ENCODE assay signal across 8 cellular contexts in genomic region chr14:105528859-105529505, GRCh38. TPM values are rescaled to one million over a fixed set of nuclear protein-coding genes. Genes with fewer than 3 reads are reported as not detected.
DNase-seq lines count a peak whose midpoint lies in the region; ATAC-seq and TF ChIP-seq lines count a peak whose summit lies in the region.

No MANE protein-coding gene starts in this region.

- H3K27ac ChIP-seq in lung (ENCODE audit: low read depth in 1 of 2, low read length in 1 of 2): no peak overlapping the region

- peaks cover 14% of the 10 kb centered on the region for H3K27me3 Mint-ChIP-seq in IgD-negative memory B cell
- H3K27me3 Mint-ChIP-seq in activated naive CD4-positive, alpha-beta T cell treated with anti-CD3 and anti-CD28 coated beads for 36 hours (ENCODE audit: low read depth): peaks cover 7% of the 10 kb centered on the region

- intact Hi-C loops in activated naive CD4-positive, alpha-beta T cell treated with anti-CD3 and anti-CD28 coated beads for 36 hours (cut with micrococcal nuclease): loop anchor here (1.0 kb wide), 3 partner anchors 38 to 158 kb away; partner anchors contain the start of gene TEDC1

- no peaks in the 10 kb centered on the region for H3K27me3 ChIP-seq in lung (ENCODE audit: control insufficient read depth, insufficient read depth)

- CTCF ChIA-PET in activated naive CD4-positive, alpha-beta T cell treated with anti-CD3 and anti-CD28 coated beads for 36 hours (lab: Charles Lee): interaction anchor here (1.0 to 2.1 kb wide), 4 partner anchors 37 to 158 kb away, joined by 3 to 8 read pairs (median 4); no protein-coding TSS in a partner anchor

- peak; percentile 26 for DNase-seq in activated naive CD4-positive, alpha-beta T cell treated with anti-CD3 and anti-CD28 coated beads for 36 hours
- DNase-seq in lung (ENCODE audit: low spot score) (no peak), GM03348 (ENCODE audit: low spot score) (no peak), DMS 273 (lab: John Stamatoyannopoulos, UW; ENCODE audit: unreplicated experiment) (no peak)
- DNase-seq in stimulated activated naive CD4-positive, alpha-beta T cell treated with Interleukin-2 at 50 U/mL for 16 hours (lab: John Stamatoyannopoulos, UW): peak; percentile 74

- ATAC-seq in lung (ENCODE audit: insufficient read depth, low FRiP score) (no peak), HG02623 (IDR thresholded peaks at IDR 0.05; ENCODE audit: unreplicated experiment) (no peak), GM21737 (IDR thresholded peaks at IDR 0.05; ENCODE audit: unreplicated experiment) (no peak)

- peak overlapping the region; percentile 23 to 83 (median 76) for H3K27ac Mint-ChIP-seq in IgD-negative memory B cell
- peak overlapping the region; percentile 85 for H3K27ac Mint-ChIP-seq in activated naive CD4-positive, alpha-beta T cell treated with anti-CD3 and anti-CD28 coated beads for 36 hours

- 19 to 22% methylated on average over 58 to 65 of the region's 65 CpGs for WGBS in lung, 2 donors

- H3K36me3 Mint-ChIP-seq in IgD-negative memory B cell: peaks cover 1% of the 10 kb centered on the region
- peaks cover 2% of the 10 kb centered on the region for H3K36me3 Mint-ChIP-seq in activated naive CD4-positive, alpha-beta T cell treated with anti-CD3 and anti-CD28 coated beads for 36 hours (ENCODE audit: low read depth)

- peaks cover 0 to 20% of the 10 kb centered on the region in 2 donors for H3K4me1 ChIP-seq in lung (ENCODE audit: control insufficient read depth in 2 of 2, insufficient read depth in 2 of 2, low read length in 2 of 2)

- peak overlapping the region; percentile 10 for H3K4me3 ChIP-seq in lung

- no peaks in the 10 kb centered on the region for H3K36me3 ChIP-seq in lung (ENCODE audit: control insufficient read depth in 2 of 2, insufficient read depth in 2 of 2, low read length in 2 of 2)

- peaks cover 0 to 3% of the 10 kb centered on the region in 2 donors for H3K9me3 ChIP-seq in lung (ENCODE audit: control insufficient read depth in 2 of 2, insufficient read depth in 1 of 2, low read length in 1 of 2)

- TF ChIP-seq CTCF in lung (IDR thresholded peaks at IDR 0.05; ENCODE audit: control extremely low read depth, extremely low read depth): no peak

- H3K9me3 Mint-ChIP-seq in IgD-negative memory B cell: no peaks in the 10 kb centered on the region
- no peaks in the 10 kb centered on the region for H3K9me3 Mint-ChIP-seq in activated naive CD4-positive, alpha-beta T cell treated with anti-CD3 and anti-CD28 coated beads for 36 hours

- H3K4me1 Mint-ChIP-seq in IgD-negative memory B cell: peaks cover 18 to 31% (median 23%) of the 10 kb centered on the region in 3 donors
- H3K4me1 Mint-ChIP-seq in activated naive CD4-positive, alpha-beta T cell treated with anti-CD3 and anti-CD28 coated beads for 36 hours (ENCODE audit: low read depth): peaks cover 21% of the 10 kb centered on the region

- H3K4me3 Mint-ChIP-seq in IgD-negative memory B cell: peak overlapping the region; percentile 83 to 92 (median 86)
- H3K4me3 Mint-ChIP-seq in activated naive CD4-positive, alpha-beta T cell treated with anti-CD3 and anti-CD28 coated beads for 36 hours: peak overlapping the region; percentile 80

RNA-seq across cellular contexts. Expression of gene TMEM121, which starts 2.6 kb away (rescaled TPM):
- polyA plus RNA-seq in IgD-negative memory B cell (5.5 TPM), lung (1 to 10 TPM; 1.1 to 2.6 TPM)
- 1 to 10 TPM; 6.5 to 9.3 TPM for total RNA-seq in activated naive CD4-positive, alpha-beta T cell treated with anti-CD3 and anti-CD28 coated beads for 36 hours
- total RNA-seq in lung: 1 to 10 TPM; 3.0 to 5.4 TPM

RNA-seq across cellular contexts. Expression of gene TEDC1, which starts 37.9 kb away (rescaled TPM):
- polyA plus RNA-seq in IgD-negative memory B cell (11.8 TPM), lung (10 to 100 TPM; 12.8 to 16.0 TPM)
- total RNA-seq in activated naive CD4-positive, alpha-beta T cell treated with anti-CD3 and anti-CD28 coated beads for 36 hours: 10 to 100 TPM; 27.8 to 28.6 TPM
- 10 to 100 TPM in 1 of 2 donors, 1 to 10 TPM in 1; 5.8 to 20.8 TPM for total RNA-seq in lung

RNA-seq across cellular contexts. Expression of gene CRIP1, which starts 42.3 kb away (rescaled TPM):
- polyA plus RNA-seq in IgD-negative memory B cell (1,925 TPM), lung (100 to 1,000 TPM; 181 to 465 TPM)
- total RNA-seq in activated naive CD4-positive, alpha-beta T cell treated with anti-CD3 and anti-CD28 coated beads for 36 hours: 10 to 100 TPM; 67.3 to 77.1 TPM
- 100 to 1,000 TPM in 1 of 2 donors, 10 to 100 TPM in 1; 72.8 to 422 TPM for total RNA-seq in lung

RNA-seq across cellular contexts. Expression of gene CRIP2, which starts 54.4 kb away (rescaled TPM):
- polyA plus RNA-seq in IgD-negative memory B cell (70.8 TPM), lung (100 to 1,000 TPM; 194 to 216 TPM)
- not detected for total RNA-seq in activated naive CD4-positive, alpha-beta T cell treated with anti-CD3 and anti-CD28 coated beads for 36 hours
- 100 to 1,000 TPM; 135 to 267 TPM for total RNA-seq in lung

Comparison
In these comparisons a context has a peak if more than half of its experiments do, and no peak if none do; other contexts are left out.
1. DNase-seq: peak in activated naive CD4-positive, alpha-beta T cell treated with anti-CD3 and anti-CD28 coated beads for 36 hours (single experiment) and stimulated activated naive CD4-positive, alpha-beta T cell treated with Interleukin-2 at 50 U/mL for 16 hours (single experiment); none in lung (single experiment), GM03348 (single experiment) and DMS 273 (single experiment).